In the genomic region with DNA sequence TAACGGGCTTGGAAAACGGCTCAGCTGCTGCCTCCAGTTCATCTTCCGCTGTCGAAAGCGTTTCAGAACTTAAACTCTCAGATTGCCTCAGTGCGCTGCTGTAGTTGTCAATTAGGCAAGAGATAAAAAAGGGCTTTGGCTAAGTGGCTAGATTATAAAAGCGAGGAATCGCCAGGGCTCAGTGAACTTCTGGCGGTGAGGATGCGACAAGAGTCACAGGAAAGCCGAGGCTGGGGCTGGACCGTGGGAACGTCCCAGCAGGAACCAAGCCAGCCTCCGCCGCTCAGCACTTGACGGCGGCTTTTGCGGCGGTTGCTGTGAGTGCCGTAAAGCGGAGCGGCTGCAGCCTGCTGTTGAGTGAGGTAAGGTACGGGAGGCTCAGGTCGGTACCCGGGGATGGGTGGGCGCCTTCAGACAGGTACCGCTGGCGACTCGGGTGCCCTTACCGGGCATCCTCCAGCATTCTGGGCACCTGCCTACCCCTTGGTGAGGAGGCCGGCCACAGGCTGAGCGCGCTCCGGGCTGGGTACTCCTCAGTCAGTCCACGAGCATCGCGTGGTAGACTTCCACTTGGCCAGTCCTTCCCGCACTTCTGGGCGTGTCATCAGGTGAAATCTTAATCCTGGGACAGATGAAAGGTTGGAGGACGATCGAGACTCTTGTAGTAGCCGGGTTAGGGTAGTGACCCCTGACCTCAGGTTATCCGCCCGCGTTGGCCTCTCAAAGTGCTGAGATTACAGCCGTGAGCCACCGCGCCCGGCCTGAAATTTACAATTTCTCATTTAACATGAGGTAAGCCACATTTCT, we compare ENCODE assay signal across 8 cellular contexts.
A peak's percentile ranks its signal among the peaks of the same experiment; 100 is the strongest.
DNase-seq lines count a peak whose midpoint lies in the region; ATAC-seq and TF ChIP-seq lines count a peak whose summit lies in the region.

A gene (plus strand): TSS at position 328 of the 807 bp plus-strand sequence. CDS start 16,902 bp downstream, outside the sequence.

- H3K9me3 ChIP-seq in HUES6 (ENCODE audit: control insufficient read depth, insufficient read depth, low read depth, low read length) (peaks cover 20% of the 10 kb centered on the region), mucosa of stomach (ENCODE audit: control insufficient read depth, low read length) (no peaks in the 10 kb centered on the region)

- peak within 1 kb of the TSS; percentile 87 for H3K4me3 ChIP-seq in HUES6 (ENCODE audit: low read depth, low read length)
- H3K4me3 ChIP-seq in mucosa of stomach (ENCODE audit: low read length): peak within 1 kb of the TSS; percentile 49

- H3K27me3 ChIP-seq in HUES6 (ENCODE audit: control insufficient read depth, insufficient read depth, low read length): peaks cover 4% of the 10 kb centered on the region; the same call in 1 of the 2 replicates
- no peaks in the 10 kb centered on the region for H3K27me3 ChIP-seq in mucosa of stomach (ENCODE audit: control insufficient read depth, insufficient read depth, low read length)

- no peak within 1 kb of the TSS for H3K27ac ChIP-seq in HUES6 (ENCODE audit: low read depth, low read length)

- DNase-seq in DMS 273 treated with DMSO at 0.1 percent for 48 hours (lab: John Stamatoyannopoulos, UW) (peak; percentile 66), OCI-M2 (lab: John Stamatoyannopoulos, UW; ENCODE audit: unreplicated experiment) (peak; percentile 31), activated T-cell treated with anti-CD3 and anti-CD28 coated beads for 4 hours (peak; percentile 72), erythroblast (lab: John Stamatoyannopoulos, UW) (peak; percentile 87 to 88)
- peak; percentile 52 to 56 for DNase-seq in stimulated activated CD8-positive, alpha-beta memory T cell treated with anti-CD3 and anti-CD28 coated beads, Interleukin-7, amount 100 ng/mL, for 1 hour (ENCODE audit: low read depth in 2 of 2)

- H3K36me3 ChIP-seq in HUES6 (ENCODE audit: control insufficient read depth, insufficient read depth, low read length) (peaks cover 12% of the 10 kb centered on the region), mucosa of stomach (ENCODE audit: control insufficient read depth, insufficient read depth, low read length) (no peaks in the 10 kb centered on the region)

- peak; percentile 64 for TF ChIP-seq POLR2A in erythroblast (IDR thresholded peaks at IDR 0.05; ENCODE audit: low read length)

- peak; percentile 95 for ATAC-seq in GM21447 (IDR thresholded peaks at IDR 0.05; ENCODE audit: unreplicated experiment)

- H3K4me1 ChIP-seq in HUES6 (ENCODE audit: control insufficient read depth, insufficient read depth, low read length) (0 out of 2 replicates have a peak, but pooled peaks cover 3% of the 10 kb centered on the region), mucosa of stomach (ENCODE audit: control insufficient read depth, insufficient read depth, low read length) (no peaks in the 10 kb centered on the region)

- peak within 1 kb of the TSS; percentile 55 for H3K9ac ChIP-seq in HUES6 (ENCODE audit: low read length)
- H3K9ac ChIP-seq in mucosa of stomach (ENCODE audit: low read length): peak within 1 kb of the TSS; percentile 65

Comparison
In these comparisons a context has a peak if more than half of its experiments do, and no peak if none do; other contexts are left out.
1. DNase-seq: peak in every context shown above with its lines; median percentile 88 in erythroblast; 72 in activated T-cell treated with anti-CD3 and anti-CD28 coated beads for 4 hours; 66 in DMS 273 treated with DMSO at 0.1 percent for 48 hours; 54 in stimulated activated CD8-positive, alpha-beta memory T cell treated with anti-CD3 and anti-CD28 coated beads, Interleukin-7, amount 100 ng/mL, for 1 hour; 31 in OCI-M2.